Comparison of ENCODE assay signal across 37 cellular contexts in genomic region chr19:15424692-15425272, GRCh38. TPM values are rescaled to one million over a fixed set of nuclear protein-coding genes. Genes with fewer than 3 reads are reported as not detected.
"Had no signal": no experiment of that assay in that cellular context is flagged by ENCODE, and none has a peak within 500 bp of the region (broad histone marks: within the 10 kb centered on the region; RNA-seq: fewer than 3 reads in every experiment).

No MANE protein-coding gene starts in this region.

- H3K27ac Mint-ChIP-seq: activated CD4-positive, alpha-beta T cell treated with anti-CD3 and anti-CD28 coated beads for 36 hours; activated CD4-positive, alpha-beta T cell treated with anti-CD3 and anti-CD28 coated beads, Interleukin-2, amount 10 ng/mL, durations not matched to agents 7 days and 5 days; activated CD8-positive, alpha-beta T cell treated with anti-CD3 and anti-CD28 coated beads, Interleukin-2, amount 10 ng/mL, durations not matched to agents 7 days and 5 days; activated naive CD4-positive, alpha-beta T cell treated with anti-CD3 and anti-CD28 coated beads for 36 hours; activated naive CD8-positive, alpha-beta T cell; activated T-helper 1 cell treated with anti-CD3 and anti-CD28 coated beads, Interleukin-12 subunit alpha, Interleukin-12 subunit beta, Interleukin-2, Interleukin-4 antibody, amounts not matched to agents 30 ng/mL and 10 ng/mL and 1 ng/mL, durations not matched to agents 14 hours and 24 hours and 36 hours; WTC11 had no signal

- H3K9me3 Mint-ChIP-seq: activated T-cell treated with anti-CD3 and anti-CD28 coated beads, Interleukin-2, amount 50 U/mL, for 4 hours; activated T-helper 1 cell treated with anti-CD3 and anti-CD28 coated beads, Interleukin-12 subunit alpha, Interleukin-12 subunit beta, Interleukin-2, Interleukin-4 antibody, amounts not matched to agents 30 ng/mL and 10 ng/mL and 1 ng/mL, durations not matched to agents 14 hours and 24 hours and 36 hours; central memory CD8-positive, alpha-beta T cell; IgD-negative memory B cell; WTC11 had no signal

- H3K9me3 ChIP-seq: ascending aorta, Peyer's patch, SJCRH30 had no signal

- DNase-seq: activated CD4-positive, alpha-beta T cell treated with anti-CD3 and anti-CD28 coated beads for 36 hours; activated CD4-positive, alpha-beta T cell treated with anti-CD3 and anti-CD28 coated beads, Interleukin-2, amount 10 ng/mL, durations not matched to agents 7 days and 5 days; activated CD4-positive, alpha-beta T cell treated with anti-CD3 and anti-CD28 coated beads, Interleukin-2, amount 50 U/mL, for 48 hours; activated CD8-positive, alpha-beta T cell treated with anti-CD3 and anti-CD28 coated beads, Interleukin-2, amount 10 ng/mL, durations not matched to agents 7 days and 5 days; activated gamma-delta T cell treated with Interleukin-2 at 50 U/mL for 16 hours; activated naive CD4-positive, alpha-beta T cell treated with anti-CD3 and anti-CD28 coated beads for 36 hours; activated T-cell treated with anti-CD3 and anti-CD28 coated beads for 4 hours; activated T-cell treated with anti-CD3 and anti-CD28 coated beads, Interleukin-2, amount 50 U/mL, for 4 hours; amygdala; Kasumi-1; KG1; MG63; NCI-H1048; NCI-H1105 treated with DMSO at 0.1 percent for 48 hours; NCI-H1436; NCI-H1694 treated with DMSO at 0.1 percent for 48 hours; NCI-H2029; NCI-H345; NCI-H524 treated with DMSO at 0.1 percent for 48 hours; NK-92 treated with Interleukin-12 subunit alpha and Interleukin-12 subunit beta, amount 100 ng/mL, for 24 hours; PC-3; RPMI8226; SHP77; SJCRH30 had no signal

- FAIRE-seq: TTC549 had no signal

- H3K4me3 Mint-ChIP-seq: activated CD4-positive, alpha-beta T cell treated with anti-CD3 and anti-CD28 coated beads for 36 hours; activated CD4-positive, alpha-beta T cell treated with anti-CD3 and anti-CD28 coated beads, Interleukin-2, amount 10 ng/mL, durations not matched to agents 7 days and 5 days; activated CD8-positive, alpha-beta T cell treated with anti-CD3 and anti-CD28 coated beads, Interleukin-2, amount 10 ng/mL, durations not matched to agents 7 days and 5 days; activated naive CD4-positive, alpha-beta T cell treated with anti-CD3 and anti-CD28 coated beads for 36 hours; activated naive CD8-positive, alpha-beta T cell; activated T-cell treated with anti-CD3 and anti-CD28 coated beads, Interleukin-2, amount 50 U/mL, for 4 hours; activated T-helper 1 cell treated with anti-CD3 and anti-CD28 coated beads, Interleukin-12 subunit alpha, Interleukin-12 subunit beta, Interleukin-2, Interleukin-4 antibody, amounts not matched to agents 30 ng/mL and 10 ng/mL and 1 ng/mL, durations not matched to agents 14 hours and 24 hours and 36 hours; central memory CD8-positive, alpha-beta T cell; IgD-negative memory B cell; WTC11 had no signal

- H3K27me3 Mint-ChIP-seq: activated CD4-positive, alpha-beta T cell treated with anti-CD3 and anti-CD28 coated beads for 36 hours; activated CD4-positive, alpha-beta T cell treated with anti-CD3 and anti-CD28 coated beads, Interleukin-2, amount 10 ng/mL, durations not matched to agents 7 days and 5 days; activated naive CD8-positive, alpha-beta T cell; central memory CD8-positive, alpha-beta T cell; IgD-negative memory B cell had no signal

- H3K27me3 ChIP-seq: ascending aorta, cardiac muscle cell, MG63, Peyer's patch, SJCRH30 had no signal

- H3K27ac ChIP-seq: ascending aorta, cardiac muscle cell, Peyer's patch, SJCRH30, SK-N-MC had no signal

- H3K4me3 ChIP-seq: ascending aorta, cardiac muscle cell, MG63, Peyer's patch, SJCRH30, SK-N-MC had no signal

- H3K4me1 Mint-ChIP-seq: WTC11 had no signal

- ATAC-seq: activated CD4-positive, alpha-beta T cell treated with anti-CD3 and anti-CD28 coated beads for 36 hours; activated CD4-positive, CD25-positive, alpha-beta regulatory T cell treated with anti-CD3 and anti-CD28 coated beads, Interleukin-2, amount 50 U/mL, for 24 hours; activated CD8-positive, alpha-beta T cell treated with anti-CD3 and anti-CD28 coated beads, Interleukin-2, amount 10 ng/mL, durations not matched to agents 7 days and 5 days; PC-3; WTC11 had no signal

RNA-seq across cellular contexts. Expression of gene RASAL3, which starts 39.6 kb away (rescaled TPM):
- total RNA-seq: cardiac muscle cell, NCI-H460, PC-3 had no signal
- polyA plus RNA-seq: cardiac muscle cell had no signal

RNA-seq across cellular contexts. Expression of gene PGLYRP2, which starts 54.5 kb away (rescaled TPM):
- total RNA-seq: activated CD8-positive, alpha-beta T cell treated with anti-CD3 and anti-CD28 coated beads, Interleukin-2, amount 10 ng/mL, durations not matched to agents 7 days and 5 days; activated T-helper 1 cell treated with anti-CD3 and anti-CD28 coated beads, Interleukin-12 subunit alpha, Interleukin-12 subunit beta, Interleukin-2, Interleukin-4 antibody, amounts not matched to agents 30 ng/mL and 10 ng/mL and 1 ng/mL, durations not matched to agents 14 hours and 24 hours and 36 hours; ascending aorta; cardiac muscle cell; NCI-H460; PC-3; Peyer's patch; SJCRH30; T-helper 2 cell treated with Interferon-gamma antibody and Interleukin-4, amounts not matched to agents 100 ng/mL and 5 ng/mL, for 36 hours; WTC11 had no signal
- polyA plus RNA-seq: cardiac muscle cell, IgD-negative memory B cell had no signal
